17 cellular contexts compared by ENCODE assay signal in genomic region chr11:35605691-35606090, GRCh38. TPM values are rescaled to one million over a fixed set of nuclear protein-coding genes. Genes with fewer than 3 reads are reported as not detected.
DNase-seq lines count a peak whose midpoint lies in the region; ATAC-seq and TF ChIP-seq lines count a peak whose summit lies in the region.
"Had no signal": no experiment of that assay in that cellular context is flagged by ENCODE, and none has a peak within 500 bp of the region (broad histone marks: within the 10 kb centered on the region; RNA-seq: fewer than 3 reads in every experiment).

No MANE protein-coding gene starts in this region.

- no peak overlapping the region for H3K27ac ChIP-seq in osteoblast (ENCODE audit: low read depth, low read length)
- H3K27ac ChIP-seq: BLaER1 treated with 17β-estradiol and CSF1 and Interleukin-3, amounts not matched to agents 10 nM and 100 nM; gastrocnemius medialis; upper lobe of left lung had no signal

- ATAC-seq in HG03354 (IDR thresholded peaks at IDR 0.05; ENCODE audit: poor library complexity, severe bottlenecking, unreplicated experiment): no peak
- ATAC-seq: gastrocnemius medialis; stimulated activated effector memory CD8-positive, alpha-beta T cell treated with anti-CD3 and anti-CD28 coated beads, Interleukin-12 subunit alpha, Interleukin-12 subunit beta, amount 100 ng/mL, for 72 hours had no signal

- peaks cover 14% of the 10 kb centered on the region for H3K4me1 Mint-ChIP-seq in Calu3 (ENCODE audit: low read depth, unreplicated experiment)
- H3K4me1 Mint-ChIP-seq: stimulated activated effector memory CD8-positive, alpha-beta T cell treated with anti-CD3 and anti-CD28 coated beads, Interleukin-12 subunit alpha, Interleukin-12 subunit beta, amount 100 ng/mL, for 72 hours had no signal

- H3K4me2 ChIP-seq in osteoblast (ENCODE audit: insufficient read depth, low read length): no peak overlapping the region
- H3K4me2 ChIP-seq: BLaER1 treated with 17β-estradiol and CSF1 and Interleukin-3, amounts not matched to agents 10 nM and 100 nM had no signal

- TF ChIP-seq CTCF in osteoblast (IDR thresholded peaks at IDR 0.05; ENCODE audit: extremely low read depth, low read depth, low read length) (no peak), Calu3 (IDR thresholded peaks at IDR 0.05; ENCODE audit: unreplicated experiment) (no peak)

- peaks cover 92% of the 10 kb centered on the region for H3K27me3 Mint-ChIP-seq in Calu3 (ENCODE audit: unreplicated experiment)

- H3K9me3 ChIP-seq in osteoblast (ENCODE audit: low read depth, low read length): no peaks in the 10 kb centered on the region
- H3K9me3 ChIP-seq: gastrocnemius medialis, upper lobe of left lung had no signal

- intact Hi-C loops in head of caudate nucleus (cut with DNase I): loop anchor here (10.0 kb wide), 1 partner anchor 111 kb away; no protein-coding TSS in a partner anchor
- intact Hi-C loops in Calu3 (cut with micrococcal nuclease; ENCODE audit: unreplicated experiment): no loop called here

- CTCF ChIA-PET in Calu3 (lab: Charles Lee): no interaction called here

- peak overlapping the region; percentile 17 for H2AFZ ChIP-seq in osteoblast (ENCODE audit: low read length)

- H4K20me1 ChIP-seq in osteoblast (ENCODE audit: insufficient read depth, low read length): no peaks in the 10 kb centered on the region
- H4K20me1 ChIP-seq: BLaER1 treated with 17β-estradiol and CSF1 and Interleukin-3, amounts not matched to agents 10 nM and 100 nM had no signal

- peaks cover 30% of the 10 kb centered on the region for H3K27me3 ChIP-seq in osteoblast (ENCODE audit: insufficient read depth, low read length)
- H3K27me3 ChIP-seq: BLaER1 treated with 17β-estradiol and CSF1 and Interleukin-3, amounts not matched to agents 10 nM and 100 nM; upper lobe of left lung had no signal

- in situ Hi-C loops in G401 (cut with HindIII; ENCODE audit: low sequenced_read_pairs): no loop called here

- H3K36me3 Mint-ChIP-seq in Calu3 (ENCODE audit: insufficient read depth, unreplicated experiment): no peaks in the 10 kb centered on the region
- H3K36me3 Mint-ChIP-seq: stimulated activated effector memory CD8-positive, alpha-beta T cell treated with anti-CD3 and anti-CD28 coated beads, Interleukin-12 subunit alpha, Interleukin-12 subunit beta, amount 100 ng/mL, for 72 hours had no signal

- peak; percentile 31 for DNase-seq in G401 (ENCODE audit: low spot score)
- peak in 50 of 58 donors; percentile 3 to 81 (median 45) for DNase-seq in anterior cingulate cortex (lab: John Stamatoyannopoulos, UW)
- peak in 41 of 42 donors; percentile 10 to 80 (median 46) for DNase-seq in head of caudate nucleus
- peak; percentile 43 for DNase-seq in osteoblast (ENCODE audit: insufficient read length, low spot score, missing footprints)
- DNase-seq in Calu3: no peak
- DNase-seq in DMS114 treated with DMSO at 0.1 percent for 48 hours (lab: John Stamatoyannopoulos, UW; ENCODE audit: unreplicated experiment): no peak
- no peak for DNase-seq in T-helper 9 cell
- DNase-seq: activated CD4-positive, alpha-beta T cell treated with anti-CD3 and anti-CD28 coated beads for 48 hours; gastrocnemius medialis; KBM-7; NCI-H1436; NCI-H524 treated with DMSO at 0.1 percent for 48 hours; stimulated activated CD4-positive, alpha-beta T cell treated with anti-CD3 and anti-CD28 coated beads, Interleukin-4, amount 100 ng/mL, for 4 hours; upper lobe of left lung had no signal

- H3K4me3 Mint-ChIP-seq in Calu3 (ENCODE audit: low read depth, unreplicated experiment): no peak overlapping the region
- H3K4me3 Mint-ChIP-seq: stimulated activated effector memory CD8-positive, alpha-beta T cell treated with anti-CD3 and anti-CD28 coated beads, Interleukin-12 subunit alpha, Interleukin-12 subunit beta, amount 100 ng/mL, for 72 hours had no signal

- no peak overlapping the region for H3K27ac Mint-ChIP-seq in Calu3 (ENCODE audit: unreplicated experiment)
- H3K27ac Mint-ChIP-seq: stimulated activated effector memory CD8-positive, alpha-beta T cell treated with anti-CD3 and anti-CD28 coated beads, Interleukin-12 subunit alpha, Interleukin-12 subunit beta, amount 100 ng/mL, for 72 hours had no signal

- peaks cover 9% of the 10 kb centered on the region for H3K4me1 ChIP-seq in osteoblast (ENCODE audit: insufficient read depth, low read length)
- H3K4me1 ChIP-seq: gastrocnemius medialis, upper lobe of left lung had no signal

- no peaks in the 10 kb centered on the region for H3K9me3 Mint-ChIP-seq in Calu3 (ENCODE audit: low read depth, unreplicated experiment)
- H3K9me3 Mint-ChIP-seq: stimulated activated effector memory CD8-positive, alpha-beta T cell treated with anti-CD3 and anti-CD28 coated beads, Interleukin-12 subunit alpha, Interleukin-12 subunit beta, amount 100 ng/mL, for 72 hours had no signal

- H3K79me2 ChIP-seq in osteoblast (ENCODE audit: insufficient read depth, low read length): no peaks in the 10 kb centered on the region

- H3K36me3 ChIP-seq in osteoblast (ENCODE audit: insufficient read depth, low read length): no peaks in the 10 kb centered on the region
- H3K36me3 ChIP-seq: BLaER1 treated with 17β-estradiol and CSF1 and Interleukin-3, amounts not matched to agents 10 nM and 100 nM; gastrocnemius medialis; upper lobe of left lung had no signal

- no TSS peak for BruUV-seq in Calu3 (replicated peaks; lab: Mats Ljungman, UMichigan)

- H3K4me3 ChIP-seq in osteoblast (ENCODE audit: insufficient read depth, low read length): no peak overlapping the region
- H3K4me3 ChIP-seq: BLaER1 treated with 17β-estradiol and CSF1 and Interleukin-3, amounts not matched to agents 10 nM and 100 nM; gastrocnemius medialis; upper lobe of left lung had no signal

RNA-seq across cellular contexts. Expression of gene FJX1, which starts 12.6 kb away (rescaled TPM):
- 36.5 and 42.4 TPM in 2 replicates for total RNA-seq in G401 (2014; rRNA removed; shearing (Covaris generic))
- total RNA-seq in osteoblast (10.3 and 13.8 TPM in 2 replicates), Calu3 (2022) (19.1 and 19.8 TPM in 2 replicates)

RNA-seq across cellular contexts. Expression of gene TRIM44, which starts 56.9 kb away (rescaled TPM):
- total RNA-seq in G401 (2014; rRNA removed; shearing (Covaris generic)): 8.3 and 38.1 TPM in 2 replicates
- total RNA-seq in osteoblast (23.9 and 40.5 TPM in 2 replicates), Calu3 (2022) (71.3 and 78.2 TPM in 2 replicates)

Comparison
In these comparisons a context has a peak if more than half of its experiments do, and no peak if none do; other contexts are left out.
1. DNase-seq: peak in G401 (single experiment), anterior cingulate cortex (50 of 58), head of caudate nucleus (41 of 42) and osteoblast (single experiment); none in Calu3 (single experiment), DMS114 treated with DMSO at 0.1 percent for 48 hours (single experiment) and T-helper 9 cell (single experiment).